In genomic region chr5:168159425-168159824, GRCh38 we compare ENCODE assay signal across 13 cellular contexts.
A peak's percentile ranks its signal among the peaks of the same experiment; 100 is the strongest.
DNase-seq lines count a peak whose midpoint lies in the region; ATAC-seq and TF ChIP-seq lines count a peak whose summit lies in the region.
"Had no signal": no experiment of that assay in that cellular context is flagged by ENCODE, and none has a peak within 500 bp of the region (broad histone marks: within the 10 kb centered on the region; RNA-seq: fewer than 3 reads in every experiment).

No MANE protein-coding gene starts in this region.

- H3K9me3 ChIP-seq in T-helper 17 cell (ENCODE audit: control insufficient read depth, low read length, poor library complexity, severe bottlenecking), result no peaks in the 10 kb centered on the region
- H3K9me3 ChIP-seq: HAP-1 had no signal

- H3K4me1 Mint-ChIP-seq in WTC11 (peaks cover 39% of the 10 kb centered on the region), T-helper 17 cell (peaks cover 2% of the 10 kb centered on the region)
- H3K4me1 Mint-ChIP-seq: B cell had no signal

- CTCF ChIA-PET in WTC11 (lab: Charles Lee), result interaction anchor here (0.6 to 1.3 kb wide), 4 partner anchors 11 to 83 kb away, joined by 3 to 7 read pairs (median 4); no protein-coding TSS in a partner anchor

- H3K27ac Mint-ChIP-seq in WTC11, result no peak overlapping the region
- H3K27ac Mint-ChIP-seq in T-helper 17 cell, result no peak overlapping the region
- H3K27ac Mint-ChIP-seq: B cell, natural killer cell had no signal

- ATAC-seq in WTC11 (peak; percentile 98), T-helper 17 cell (no peak), GM19023 (IDR thresholded peaks at IDR 0.05; ENCODE audit: unreplicated experiment) (no peak)
- ATAC-seq: natural killer cell had no signal

- H3K4me3 ChIP-seq in AG10803 (ENCODE audit: low read length), result no peak overlapping the region
- H3K4me3 ChIP-seq: HAP-1, PC-9 had no signal

- in situ Hi-C loops in ACHN (cut with HindIII; ENCODE audit: low pct_ligation_motif_present, low pct_unique_long_range_greater_than_20kb, low sequenced_read_pairs), result no loop called here

- H3K27me3 Mint-ChIP-seq in WTC11 (ENCODE audit: low read depth), result no peaks in the 10 kb centered on the region
- H3K27me3 Mint-ChIP-seq in T-helper 17 cell, result peaks cover 42% of the 10 kb centered on the region

- TF ChIP-seq CTCF in AG10803 (conservative IDR thresholded peaks at IDR 0.05; ENCODE audit: low read length) (no peak), GM20000 (IDR thresholded peaks at IDR 0.05; ENCODE audit: extremely low read depth, missing control alignments) (no peak), WTC11 (IDR thresholded peaks at IDR 0.05) (no peak)

- DNase-seq in AG10803 (ENCODE audit: low read depth) (peak; percentile 12), GM20000 (ENCODE audit: low spot score) (peak; percentile 56), M059J (ENCODE audit: low read depth) (peak; percentile 22), WTC11 (ENCODE audit: low spot score) (peak; percentile 40), ACHN (no peak), LoVo (ENCODE audit: low spot score) (no peak), T-helper 17 cell (no peak)
- DNase-seq: activated T-cell treated with anti-CD3 and anti-CD28 coated beads, Interleukin-2, amount 50 U/mL, for 1 hour; natural killer cell had no signal

- H3K9me3 Mint-ChIP-seq in WTC11, result no peaks in the 10 kb centered on the region
- H3K9me3 Mint-ChIP-seq: natural killer cell had no signal

- H3K36me3 Mint-ChIP-seq in WTC11 (no peaks in the 10 kb centered on the region), T-helper 17 cell (ENCODE audit: low read depth) (no peaks in the 10 kb centered on the region)
- H3K36me3 Mint-ChIP-seq: natural killer cell had no signal

- POLR2A ChIA-PET in WTC11 (lab: Charles Lee), result no interaction called here

- H3K4me3 Mint-ChIP-seq in WTC11, result no peak overlapping the region
- H3K4me3 Mint-ChIP-seq in T-helper 17 cell, result no peak overlapping the region
- H3K4me3 Mint-ChIP-seq: B cell, natural killer cell had no signal

TF ChIP-seq in WTC11, 78 proteins besides CTCF, POLR2A, EP300 and RAD21:
- TF ChIP-seq PRDM15 (CRISPR knock-in tag; IDR thresholded peaks at IDR 0.05) (peak; percentile 68), ZNF512 (CRISPR knock-in tag; IDR thresholded peaks at IDR 0.05; ENCODE audit: borderline replicate concordance) (no peak)
TF ChIP-seq in WTC11: peak in this region for 1.

Comparison
In these comparisons a context has a peak if more than half of its experiments do, and no peak if none do; other contexts are left out.
1. DNase-seq: peak in AG10803 (single experiment), GM20000 (single experiment), M059J (single experiment) and WTC11 (single experiment); none in ACHN (single experiment), LoVo (single experiment) and T-helper 17 cell (0 of 3).